In the genomic region with DNA sequence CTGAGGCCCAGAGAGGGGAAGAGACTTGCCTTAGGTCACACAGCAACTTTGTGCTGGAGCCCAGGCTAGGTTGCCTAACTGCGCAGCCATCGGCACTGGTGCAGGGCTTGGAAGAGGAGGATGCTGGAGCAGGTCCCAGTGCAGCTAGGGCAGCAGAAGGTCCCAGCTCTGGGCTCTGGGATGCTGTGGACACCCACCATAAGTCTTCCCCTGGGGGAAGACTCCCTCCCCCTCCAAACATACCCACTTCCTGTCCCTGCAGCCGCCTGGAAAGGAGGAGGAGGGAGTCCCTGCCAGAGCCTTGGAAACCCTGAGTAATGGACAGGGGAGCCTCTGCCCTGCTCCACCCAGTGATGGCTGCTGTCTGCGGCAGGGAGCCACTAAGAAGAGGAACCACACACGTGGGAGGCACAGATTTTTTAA, we compare ENCODE assay signal across 8 cellular contexts.
DNase-seq lines count a peak whose midpoint lies in the region; ATAC-seq lines count a peak whose summit lies in the region.

No MANE protein-coding gene starts in this region.

- H3K36me3 ChIP-seq in subcutaneous abdominal adipose tissue (ENCODE audit: control insufficient read depth in 5 of 5, insufficient read depth in 5 of 5, low read length in 5 of 5): no peaks in the 10 kb centered on the region

- H3K9me3 Mint-ChIP-seq in activated naive CD4-positive, alpha-beta T cell treated with anti-CD3 and anti-CD28 coated beads, Interleukin-2, amount 10 ng/mL, durations not matched to agents 7 days and 5 days: no peaks in the 10 kb centered on the region

- H3K4me1 Mint-ChIP-seq in activated naive CD4-positive, alpha-beta T cell treated with anti-CD3 and anti-CD28 coated beads, Interleukin-2, amount 10 ng/mL, durations not matched to agents 7 days and 5 days: peaks cover 12% of the 10 kb centered on the region

- CTCF ChIA-PET in activated naive CD4-positive, alpha-beta T cell treated with anti-CD3 and anti-CD28 coated beads, Interleukin-2, amount 10 ng/mL, durations not matched to agents 7 days and 5 days (lab: Charles Lee): interaction anchor here (1.1 kb wide), 1 partner anchor 40 kb away, joined by 3 read pairs; no protein-coding TSS in a partner anchor

- no peak overlapping the region for H3K27ac Mint-ChIP-seq in activated naive CD4-positive, alpha-beta T cell treated with anti-CD3 and anti-CD28 coated beads, Interleukin-2, amount 10 ng/mL, durations not matched to agents 7 days and 5 days

- no peak for ATAC-seq in GM18870 (IDR thresholded peaks at IDR 0.05; ENCODE audit: unreplicated experiment)
- ATAC-seq in HG03469 (IDR thresholded peaks at IDR 0.05; ENCODE audit: unreplicated experiment): no peak

- H3K27me3 Mint-ChIP-seq in activated naive CD4-positive, alpha-beta T cell treated with anti-CD3 and anti-CD28 coated beads, Interleukin-2, amount 10 ng/mL, durations not matched to agents 7 days and 5 days: peaks cover 51% of the 10 kb centered on the region

- H3K4me3 Mint-ChIP-seq in activated naive CD4-positive, alpha-beta T cell treated with anti-CD3 and anti-CD28 coated beads, Interleukin-2, amount 10 ng/mL, durations not matched to agents 7 days and 5 days: peak overlapping the region; percentile 16

- H3K27ac ChIP-seq in subcutaneous abdominal adipose tissue (ENCODE audit: low read depth, low read length): peak overlapping the region; percentile 60

- peaks cover 0 to 10% (median 3%) of the 10 kb centered on the region in 5 donors for H3K27me3 ChIP-seq in subcutaneous abdominal adipose tissue (ENCODE audit: control insufficient read depth in 5 of 5, insufficient read depth in 4 of 5, low read length in 5 of 5)

- peaks cover 4 to 49% (median 46%) of the 10 kb centered on the region in 5 donors for H3K4me1 ChIP-seq in subcutaneous abdominal adipose tissue (ENCODE audit: control insufficient read depth in 5 of 5, insufficient read depth in 5 of 5, low read length in 5 of 5)

- H3K9ac ChIP-seq in subcutaneous abdominal adipose tissue (ENCODE audit: low read length in 5 of 5): peak overlapping the region in 2 of 5 donors; percentile 14 to 42

- H3K9me3 ChIP-seq in subcutaneous abdominal adipose tissue (ENCODE audit: control insufficient read depth in 5 of 5, low read length in 5 of 5): no peaks in the 10 kb centered on the region

- DNase-seq in activated naive CD4-positive, alpha-beta T cell treated with Interleukin-2 at 50 U/mL for 16 hours: peak; percentile 62
- DNase-seq in activated naive CD4-positive, alpha-beta T cell (lab: John Stamatoyannopoulos, UW): no peak
- DNase-seq in activated naive CD4-positive, alpha-beta T cell treated with anti-CD3 and anti-CD28 coated beads, Interleukin-2, amount 10 ng/mL, durations not matched to agents 7 days and 5 days: peak; percentile 40
- DNase-seq in kidney tubule cell (ENCODE audit: low spot score) (peak; percentile 54), SKM-1 treated with dmso at 0.1 percent for 144 hours (lab: John Stamatoyannopoulos, UW; ENCODE audit: unreplicated experiment) (no peak)

- peak overlapping the region in 3 of 5 donors; percentile 26 to 65 (median 42) for H3K4me3 ChIP-seq in subcutaneous abdominal adipose tissue (ENCODE audit: low read depth in 1 of 5, low read length in 5 of 5)

- H3K36me3 Mint-ChIP-seq in activated naive CD4-positive, alpha-beta T cell treated with anti-CD3 and anti-CD28 coated beads, Interleukin-2, amount 10 ng/mL, durations not matched to agents 7 days and 5 days: peaks cover 2% of the 10 kb centered on the region

Comparison
In these comparisons a context has a peak if more than half of its experiments do, and no peak if none do; other contexts are left out.
1. DNase-seq: peak in activated naive CD4-positive, alpha-beta T cell treated with Interleukin-2 at 50 U/mL for 16 hours (single experiment), activated naive CD4-positive, alpha-beta T cell treated with anti-CD3 and anti-CD28 coated beads, Interleukin-2, amount 10 ng/mL, durations not matched to agents 7 days and 5 days (single experiment) and kidney tubule cell (single experiment); none in activated naive CD4-positive, alpha-beta T cell (0 of 4) and SKM-1 treated with dmso at 0.1 percent for 144 hours (single experiment).